ENCODE assay signal across 21 cellular contexts in genomic region chr22:50182176-50183081, GRCh38. TPM values are rescaled to one million over a fixed set of nuclear protein-coding genes. Genes with fewer than 3 reads are reported as not detected.
DNase-seq lines count a peak whose midpoint lies in the region; ATAC-seq, FAIRE-seq and TF ChIP-seq lines count a peak whose summit lies in the region.
"Had no signal": no experiment of that assay in that cellular context is flagged by ENCODE, and none has a peak within 500 bp of the region (broad histone marks: within the 10 kb centered on the region; RNA-seq: fewer than 3 reads in every experiment).

No MANE protein-coding gene starts in this region.

- H3K4me1 Mint-ChIP-seq in nephron progenitor cell: peaks cover 20% of the 10 kb centered on the region

- no peak overlapping the region for H3K4me2 ChIP-seq in mammary epithelial cell (ENCODE audit: insufficient read depth, low read depth, low read length)
- no peak overlapping the region for H3K4me2 ChIP-seq in HepG2 (ENCODE audit: low read depth, low read length)

- H3K4me3 ChIP-seq in mammary epithelial cell (replicated peaks in 1 of 3; ENCODE audit: insufficient read depth in 1 of 3, low read depth in 2 of 3, low read length in 3 of 3) (no peak overlapping the region), RWPE2 (ENCODE audit: severe bottlenecking) (no peak overlapping the region), HepG2 (replicated peaks in 1 of 3; ENCODE audit: insufficient read depth in 1 of 3, low read depth in 2 of 3, low read length in 3 of 3) (no peak overlapping the region), upper lobe of left lung (no peak overlapping the region)
- H3K4me3 ChIP-seq: HAP-1 had no signal

- no TSS peak for BruUV-seq in mammary epithelial cell (replicated peaks; lab: Mats Ljungman, UMichigan)
- BruUV-seq in HepG2 (replicated peaks; lab: Mats Ljungman, UMichigan): no TSS peak

- H4K20me1 ChIP-seq in mammary epithelial cell (ENCODE audit: insufficient read depth, low read length): no peaks in the 10 kb centered on the region
- H4K20me1 ChIP-seq in HepG2 (ENCODE audit: insufficient read depth, low read length): peaks cover 2% of the 10 kb centered on the region; the same call in 1 of the 2 replicates

- H2AFZ ChIP-seq in mammary epithelial cell (ENCODE audit: low read depth, low read length): no peak overlapping the region
- H2AFZ ChIP-seq in HepG2 (ENCODE audit: low read length): no peak overlapping the region

- H3K27me3 ChIP-seq in mammary epithelial cell (ENCODE audit: insufficient read depth, low read length): no peaks in the 10 kb centered on the region
- H3K27me3 ChIP-seq in RWPE2 (ENCODE audit: insufficient read depth, poor library complexity, severe bottlenecking): no peaks in the 10 kb centered on the region
- H3K27me3 ChIP-seq in HepG2 (ENCODE audit: control insufficient read depth in 1 of 2, insufficient read depth in 2 of 2, low read length in 2 of 2): no peaks in the 10 kb centered on the region; a peak in 1 of 5 replicates
- no peaks in the 10 kb centered on the region for H3K27me3 ChIP-seq in upper lobe of left lung

- no peak for TF ChIP-seq POLR2A in HepG2 (IDR thresholded peaks at IDR 0.05; ENCODE audit: insufficient read depth in 1 of 2, low read depth in 2 of 2, low read length in 2 of 2)
- no peak for TF ChIP-seq POLR2A in upper lobe of left lung (IDR thresholded peaks at IDR 0.05)

- in situ Hi-C loops in T47D (cut with HindIII; ENCODE audit: low pct_unique_long_range_greater_than_20kb, low sequenced_read_pairs): no loop called here
- in situ Hi-C loops in mammary epithelial cell (cut with MboI; ENCODE audit: low sequenced_read_pairs in 2 of 2): no loop called here
- in situ Hi-C loops in HepG2 (cut with HindIII; ENCODE audit: extremely low pct_ligation_motif_present, low pct_unique_long_range_greater_than_20kb): no loop called here

- CTCF ChIA-PET in mammary epithelial cell (lab: Charles Lee; ENCODE audit: low non-redundant PET) (no interaction called here), HepG2 (lab: Yijun Ruan, JAX; ENCODE audit: low intra/inter-chr PET ratio, low total read pairs) (no interaction called here)

- no peaks in the 10 kb centered on the region for H3K9me3 ChIP-seq in mammary epithelial cell (replicated peaks; ENCODE audit: insufficient read depth, low read length)
- no peaks in the 10 kb centered on the region for H3K9me3 ChIP-seq in RWPE2 (ENCODE audit: severe bottlenecking)
- no peaks in the 10 kb centered on the region for H3K9me3 ChIP-seq in HepG2 (ENCODE audit: low read length)
- H3K9me3 ChIP-seq in upper lobe of left lung: no peaks in the 10 kb centered on the region
- H3K9me3 ChIP-seq: HAP-1 had no signal

- DNase-seq in T47D (ENCODE audit: low read depth in 1 of 2, low spot score in 1 of 2): peak; percentile 60 to 93
- no peak for DNase-seq in mammary epithelial cell
- DNase-seq in RWPE2 (ENCODE audit: low spot score): no peak
- no peak for DNase-seq in HepG2 (ENCODE audit: low spot score)
- DNase-seq in upper lobe of left lung: peak; percentile 78 to 83
- DNase-seq in nephron progenitor cell: no peak
- DNase-seq: activated CD4-positive, alpha-beta T cell treated with anti-CD3 and anti-CD28 coated beads, Interleukin-2, amount 10 ng/mL, durations not matched to agents 7 days and 5 days; activated CD8-positive, alpha-beta memory T cell treated with anti-CD3 and anti-CD28 coated beads, Interleukin-2, amount 50 U/mL, for 48 hours; activated naive CD4-positive, alpha-beta T cell; NCI-H1436; NCI-H226; NK-92 treated with Interleukin-12 subunit alpha and Interleukin-12 subunit beta, amount 100 ng/mL, for 24 hours; stimulated activated naive CD4-positive, alpha-beta T cell; SW 1271; trophoblast cell had no signal

- TF ChIP-seq CTCF in mammary epithelial cell (conservative IDR thresholded peaks at IDR 0.05 in 1 of 2, IDR thresholded peaks at IDR 0.05 in 1 of 2; ENCODE audit: extremely low read depth in 1 of 2, insufficient read depth in 1 of 2, low read depth in 1 of 2, low read length in 2 of 2) (no peak), RWPE2 (IDR thresholded peaks at IDR 0.05; ENCODE audit: poor library complexity, severe bottlenecking) (no peak), HepG2 (CRISPR knock-in tag; IDR thresholded peaks at IDR 0.05) (no peak), upper lobe of left lung (IDR thresholded peaks at IDR 0.05) (no peak), nephron progenitor cell (IDR thresholded peaks at IDR 0.05) (no peak)

- H3K79me2 ChIP-seq in mammary epithelial cell (ENCODE audit: insufficient read depth, low read length) (peaks cover 17% of the 10 kb centered on the region), HepG2 (ENCODE audit: insufficient read depth, low read length) (peaks cover 11% of the 10 kb centered on the region)

- H3K9ac ChIP-seq in mammary epithelial cell (ENCODE audit: insufficient read depth, low read length): no peak overlapping the region
- H3K9ac ChIP-seq in HepG2 (ENCODE audit: insufficient read depth, low read depth, low read length): no peak overlapping the region

- H3K9me3 Mint-ChIP-seq in nephron progenitor cell: no peaks in the 10 kb centered on the region
- H3K9me3 Mint-ChIP-seq: activated CD4-positive, alpha-beta T cell treated with anti-CD3 and anti-CD28 coated beads, Interleukin-2, amount 10 ng/mL, durations not matched to agents 7 days and 5 days; CD8-positive, alpha-beta memory T cell; nephron had no signal

- TF ChIP-seq RAD21 in HepG2 (CRISPR knock-in tag; IDR thresholded peaks at IDR 0.05): no peak

- intact Hi-C loops in mammary epithelial cell (cut with micrococcal nuclease): no loop called here
- intact Hi-C loops in HepG2 (cut with micrococcal nuclease; ENCODE audit: unreplicated experiment): no loop called here

- 66% methylated on average over 16 of the region's 31 CpGs for WGBS in mammary epithelial cell (ENCODE audit: low coverage, missing lambda C conversion rate)
- 69% methylated on average over 7 of the region's 31 CpGs for WGBS in HepG2 (ENCODE audit: low lambda C conversion rate)
- 73% methylated on average over 25 to 30 of the region's 31 CpGs for WGBS in upper lobe of left lung, 2 donors

- TF ChIP-seq EP300 in HepG2 (IDR thresholded peaks at IDR 0.05; ENCODE audit: low read depth in 2 of 2, low read length in 2 of 2) (no peak), HepG2 (CRISPR knock-in tag; IDR thresholded peaks at IDR 0.05; ENCODE audit: borderline replicate concordance) (no peak), upper lobe of left lung (IDR thresholded peaks at IDR 0.05) (no peak)

- dilution Hi-C loops in mammary epithelial cell (cut with HindIII; ENCODE audit: low sequenced_read_pairs): no loop called here

- H3K4me1 ChIP-seq in mammary epithelial cell (ENCODE audit: insufficient read depth, low read length) (peaks cover 20% of the 10 kb centered on the region), RWPE2 (ENCODE audit: insufficient read depth, poor library complexity, severe bottlenecking) (peaks cover 3% of the 10 kb centered on the region), HepG2 (ENCODE audit: insufficient read depth, low read length) (peaks cover 38% of the 10 kb centered on the region), upper lobe of left lung (peaks cover 28 to 40% (median 37%) of the 10 kb centered on the region in 4 donors)

- no peak overlapping the region for H3K4me3 Mint-ChIP-seq in nephron progenitor cell
- H3K4me3 Mint-ChIP-seq: activated CD4-positive, alpha-beta T cell treated with anti-CD3 and anti-CD28 coated beads, Interleukin-2, amount 10 ng/mL, durations not matched to agents 7 days and 5 days; nephron had no signal

- no peak overlapping the region for H3K27ac ChIP-seq in mammary epithelial cell (ENCODE audit: insufficient read depth, low read depth, low read length)
- H3K27ac ChIP-seq in RWPE2 (ENCODE audit: poor library complexity, severe bottlenecking): no peak overlapping the region
- H3K27ac ChIP-seq in HepG2 (ENCODE audit: extremely low read length, insufficient read depth, low read length): no peak overlapping the region
- peak overlapping the region in 1 of 4 donors; percentile 83 for H3K27ac ChIP-seq in upper lobe of left lung

- POLR2A ChIA-PET in HepG2 (lab: Yijun Ruan, JAX): no interaction called here

- no peaks in the 10 kb centered on the region for H3K36me3 Mint-ChIP-seq in nephron progenitor cell (ENCODE audit: low read depth)

- H3K36me3 ChIP-seq in mammary epithelial cell (ENCODE audit: insufficient read depth, low read length): no peaks in the 10 kb centered on the region
- 0 out of 2 replicates have a peak, but pooled peaks cover 2% of the 10 kb centered on the region for H3K36me3 ChIP-seq in RWPE2 (ENCODE audit: low read depth)
- H3K36me3 ChIP-seq in HepG2 (replicated peaks in 1 of 2; ENCODE audit: control insufficient read depth in 1 of 2, insufficient read depth in 2 of 2, low read length in 2 of 2): no peaks in the 10 kb centered on the region
- no peaks in the 10 kb centered on the region for H3K36me3 ChIP-seq in upper lobe of left lung
- H3K36me3 ChIP-seq: HAP-1 had no signal

- H3K27me3 Mint-ChIP-seq in nephron progenitor cell (ENCODE audit: low read depth, poor library complexity): peaks cover 4% of the 10 kb centered on the region
- H3K27me3 Mint-ChIP-seq: activated CD4-positive, alpha-beta T cell treated with anti-CD3 and anti-CD28 coated beads, Interleukin-2, amount 10 ng/mL, durations not matched to agents 7 days and 5 days had no signal

- ATAC-seq in RWPE2 (ENCODE audit: low read depth) (peak; percentile 10; the same call in 1 of the 3 replicates), HepG2 (no peak), upper lobe of left lung (ENCODE audit: low FRiP score in 2 of 2) (peak in 1 of 2 donors; percentile 20), GM21723 (IDR thresholded peaks at IDR 0.05; ENCODE audit: unreplicated experiment) (no peak), HG02798 (IDR thresholded peaks at IDR 0.05; ENCODE audit: poor library complexity, unreplicated experiment) (no peak)

- no peak for FAIRE-seq in HepG2 (lab: Jason Lieb, UNC)

- H3K27ac Mint-ChIP-seq in nephron progenitor cell: no peak overlapping the region
- H3K27ac Mint-ChIP-seq: activated CD4-positive, alpha-beta T cell treated with anti-CD3 and anti-CD28 coated beads, Interleukin-2, amount 10 ng/mL, durations not matched to agents 7 days and 5 days; CD8-positive, alpha-beta memory T cell; nephron had no signal

RNA-seq across cellular contexts. Expression of gene TRABD, which starts 3.3 kb away (rescaled TPM):
- 10 to 100 TPM; 25.8 to 63.5 TPM for total RNA-seq in mammary epithelial cell
- 53.4 TPM for polyA plus RNA-seq in mammary epithelial cell
- 43.4 TPM for polyA minus RNA-seq in mammary epithelial cell
- total RNA-seq in HepG2 (2016; rRNA removed; fragmentation: Illumina TruSeq; extraction: Trizol): 16.2 and 21.5 TPM in 2 replicates
- 8.1 and 8.5 TPM in 2 replicates for total RNA-seq in HepG2 (2016; cell fraction: cytosol; rRNA removed; fragmentation: Illumina TruSeq; extraction: Trizol; ENCODE audit: low read depth)
- total RNA-seq in HepG2 (2016; cell fraction: insoluble cytoplasmic fraction; rRNA removed; fragmentation: Illumina TruSeq; extraction: Trizol): 14.1 and 20.1 TPM in 2 replicates
- total RNA-seq in HepG2 (2016; cell fraction: membrane; rRNA removed; fragmentation: Illumina TruSeq; extraction: Trizol): 15.9 and 17.7 TPM in 2 replicates
- total RNA-seq in HepG2 (2016; cell fraction: nucleus; rRNA removed; fragmentation: Illumina TruSeq; extraction: Trizol): 12.3 and 17.7 TPM in 2 replicates
- 28.9 and 36.8 TPM in 2 replicates for polyA plus RNA-seq in HepG2 (2011; rRNA removed)
- polyA plus RNA-seq in HepG2 (2011; cell fraction: cytosol; rRNA removed): 15.8 and 28.0 TPM in 2 replicates
- 241 and 327 TPM in 2 replicates for polyA plus RNA-seq in HepG2 (2011; cell fraction: nucleus; rRNA removed)
- polyA plus RNA-seq in HepG2 (2012): 19.6 and 35.2 TPM in 2 replicates
- 10.4 and 11.2 TPM in 2 replicates for polyA plus RNA-seq in HepG2 (2016; cell fraction: cytosol; fragmentation: Illumina TruSeq; extraction: Trizol; ENCODE audit: low read depth)
- polyA plus RNA-seq in HepG2 (2016; cell fraction: insoluble cytoplasmic fraction; fragmentation: Illumina TruSeq; extraction: Trizol; ENCODE audit: low read depth): 19.9 and 22.8 TPM in 2 replicates
- 15.2 and 16.9 TPM in 2 replicates for polyA plus RNA-seq in HepG2 (2016; cell fraction: membrane; fragmentation: Illumina TruSeq; extraction: Trizol; ENCODE audit: low read depth)
- polyA plus RNA-seq in HepG2 (2016; cell fraction: nucleus; fragmentation: Illumina TruSeq; extraction: Trizol; ENCODE audit: insufficient read depth, low read depth): 56.6 and 60.9 TPM in 2 replicates
- polyA minus RNA-seq in HepG2 (2011; rRNA and poly(A)+ RNA removed; ENCODE audit: low replicate concordance): 22.4 and 30.1 TPM in 2 replicates
- 9.7 and 11.7 TPM in 2 replicates for polyA minus RNA-seq in HepG2 (2011; cell fraction: cytosol; rRNA and poly(A)+ RNA removed)
- polyA minus RNA-seq in HepG2 (2011; cell fraction: nucleus; rRNA and poly(A)+ RNA removed): 14.4 and 18.2 TPM in 2 replicates
- 10 to 100 TPM; 32.9 to 88.0 (median 56.3) TPM for total RNA-seq in upper lobe of left lung

RNA-seq across cellular contexts. Expression of gene PANX2, which starts 11.9 kb away (rescaled TPM):
- total RNA-seq in mammary epithelial cell (1 to 10 TPM in 1 of 2 donors, under 1 TPM in 1; 0.83 to 4.4 TPM), HepG2 (2016; rRNA removed; fragmentation: Illumina TruSeq; extraction: Trizol) (0.15 and 0.58 TPM in 2 replicates), upper lobe of left lung (10 to 100 TPM in 3 of 6 donors, 1 to 10 TPM in 3; 1.9 to 16.8 (median 7.1) TPM)
- polyA plus RNA-seq in mammary epithelial cell (1.8 TPM), HepG2 (2011; rRNA removed) (1.1 TPM in 2 replicates)
- polyA minus RNA-seq in mammary epithelial cell: 0.67 TPM
- total RNA-seq in HepG2 (2016; cell fraction: cytosol; rRNA removed; fragmentation: Illumina TruSeq; extraction: Trizol; ENCODE audit: low read depth): 0.20 and 0.35 TPM in 2 replicates
- total RNA-seq in HepG2 (2016; cell fraction: insoluble cytoplasmic fraction; rRNA removed; fragmentation: Illumina TruSeq; extraction: Trizol): 0.19 TPM in 2 replicates
- total RNA-seq in HepG2 (2016; cell fraction: membrane; rRNA removed; fragmentation: Illumina TruSeq; extraction: Trizol): 1.1 and 1.4 TPM in 2 replicates
- total RNA-seq in HepG2 (2016; cell fraction: nucleus; rRNA removed; fragmentation: Illumina TruSeq; extraction: Trizol): 0.47 and 0.56 TPM in 2 replicates
- 0.99 and 1.7 TPM in 2 replicates for polyA plus RNA-seq in HepG2 (2011; cell fraction: cytosol; rRNA removed)
- polyA plus RNA-seq in HepG2 (2011; cell fraction: nucleus; rRNA removed): 2.5 and 4.2 TPM in 2 replicates
- 1.6 and 3.8 TPM in 2 replicates for polyA plus RNA-seq in HepG2 (2012)
- 1.3 and 1.4 TPM in 2 replicates for polyA plus RNA-seq in HepG2 (2016; cell fraction: cytosol; fragmentation: Illumina TruSeq; extraction: Trizol; ENCODE audit: low read depth)
- polyA plus RNA-seq in HepG2 (2016; cell fraction: insoluble cytoplasmic fraction; fragmentation: Illumina TruSeq; extraction: Trizol; ENCODE audit: low read depth): 1.1 and 1.4 TPM in 2 replicates
- polyA plus RNA-seq in HepG2 (2016; cell fraction: membrane; fragmentation: Illumina TruSeq; extraction: Trizol; ENCODE audit: low read depth): 2.9 and 3.6 TPM in 2 replicates
- 2.0 and 2.3 TPM in 2 replicates for polyA plus RNA-seq in HepG2 (2016; cell fraction: nucleus; fragmentation: Illumina TruSeq; extraction: Trizol; ENCODE audit: insufficient read depth, low read depth)
- 0.78 and 0.84 TPM in 2 replicates for polyA minus RNA-seq in HepG2 (2011; rRNA and poly(A)+ RNA removed; ENCODE audit: low replicate concordance)
- polyA minus RNA-seq in HepG2 (2011; cell fraction: cytosol; rRNA and poly(A)+ RNA removed): 0.30 and 0.79 TPM in 2 replicates
- polyA minus RNA-seq in HepG2 (2011; cell fraction: nucleus; rRNA and poly(A)+ RNA removed): 0.37 and 0.39 TPM in 2 replicates
- total RNA-seq: RPMI7951 had no signal
- polyA plus RNA-seq: CD8-positive, alpha-beta memory T cell had no signal

RNA-seq across cellular contexts. Expression of gene SELENOO, which starts 18.4 kb away (rescaled TPM):
- 10 to 100 TPM; 21.5 to 36.9 TPM for total RNA-seq in mammary epithelial cell
- 39.7 TPM for polyA plus RNA-seq in mammary epithelial cell
- polyA minus RNA-seq in mammary epithelial cell: 12.8 TPM
- 12.5 and 19.0 TPM in 2 replicates for total RNA-seq in HepG2 (2016; rRNA removed; fragmentation: Illumina TruSeq; extraction: Trizol)
- total RNA-seq in HepG2 (2016; cell fraction: cytosol; rRNA removed; fragmentation: Illumina TruSeq; extraction: Trizol; ENCODE audit: low read depth): 2.8 and 3.8 TPM in 2 replicates
- 9.4 and 19.8 TPM in 2 replicates for total RNA-seq in HepG2 (2016; cell fraction: insoluble cytoplasmic fraction; rRNA removed; fragmentation: Illumina TruSeq; extraction: Trizol)
- 6.0 and 7.6 TPM in 2 replicates for total RNA-seq in HepG2 (2016; cell fraction: membrane; rRNA removed; fragmentation: Illumina TruSeq; extraction: Trizol)
- 18.8 and 19.9 TPM in 2 replicates for total RNA-seq in HepG2 (2016; cell fraction: nucleus; rRNA removed; fragmentation: Illumina TruSeq; extraction: Trizol)
- 14.4 and 18.7 TPM in 2 replicates for polyA plus RNA-seq in HepG2 (2011; rRNA removed)
- 10.0 and 18.1 TPM in 2 replicates for polyA plus RNA-seq in HepG2 (2011; cell fraction: cytosol; rRNA removed)
- 88.6 and 104 TPM in 2 replicates for polyA plus RNA-seq in HepG2 (2011; cell fraction: nucleus; rRNA removed)
- polyA plus RNA-seq in HepG2 (2012): 10.9 and 17.7 TPM in 2 replicates
- polyA plus RNA-seq in HepG2 (2016; cell fraction: cytosol; fragmentation: Illumina TruSeq; extraction: Trizol; ENCODE audit: low read depth): 3.5 and 4.0 TPM in 2 replicates
- 9.5 and 12.3 TPM in 2 replicates for polyA plus RNA-seq in HepG2 (2016; cell fraction: insoluble cytoplasmic fraction; fragmentation: Illumina TruSeq; extraction: Trizol; ENCODE audit: low read depth)
- polyA plus RNA-seq in HepG2 (2016; cell fraction: membrane; fragmentation: Illumina TruSeq; extraction: Trizol; ENCODE audit: low read depth): 4.9 and 5.3 TPM in 2 replicates
- polyA plus RNA-seq in HepG2 (2016; cell fraction: nucleus; fragmentation: Illumina TruSeq; extraction: Trizol; ENCODE audit: insufficient read depth, low read depth): 54.2 and 57.7 TPM in 2 replicates
- 9.7 and 16.7 TPM in 2 replicates for polyA minus RNA-seq in HepG2 (2011; rRNA and poly(A)+ RNA removed; ENCODE audit: low replicate concordance)
- 6.4 and 6.9 TPM in 2 replicates for polyA minus RNA-seq in HepG2 (2011; cell fraction: cytosol; rRNA and poly(A)+ RNA removed)
- polyA minus RNA-seq in HepG2 (2011; cell fraction: nucleus; rRNA and poly(A)+ RNA removed): 7.5 and 7.7 TPM in 2 replicates
- 100 to 1,000 TPM in 1 of 6 donors, 10 to 100 TPM in 5; 23.1 to 102 (median 28.9) TPM for total RNA-seq in upper lobe of left lung

Comparison
In these comparisons a context has a peak if more than half of its experiments do, and no peak if none do; other contexts are left out.
1. DNase-seq: peak in T47D (2 of 2) and upper lobe of left lung (2 of 2); none in mammary epithelial cell (single experiment), RWPE2 (single experiment), HepG2 (single experiment) and nephron progenitor cell (single experiment).